In genomic region chr3:105806361-105806760, GRCh38 we compare ENCODE assay signal across 10 cellular contexts.
A peak's percentile ranks its signal among the peaks of the same experiment; 100 is the strongest.
DNase-seq lines count a peak whose midpoint lies in the region; ATAC-seq and TF ChIP-seq lines count a peak whose summit lies in the region.
"Had no signal": no experiment of that assay in that cellular context is flagged by ENCODE, and none has a peak within 500 bp of the region (broad histone marks: within the 10 kb centered on the region; RNA-seq: fewer than 3 reads in every experiment).

No MANE protein-coding gene starts in this region.

- H3K4me3 Mint-ChIP-seq in activated naive CD8-positive, alpha-beta T cell treated with anti-CD3 and anti-CD28 coated beads for 36 hours, result no peak overlapping the region
- no peak overlapping the region for H3K4me3 Mint-ChIP-seq in progenitor cell of endocrine pancreas (ENCODE audit: low read depth)
- H3K4me3 Mint-ChIP-seq: WTC11 had no signal

- peaks cover 9% of the 10 kb centered on the region for H3K9me3 Mint-ChIP-seq in activated naive CD8-positive, alpha-beta T cell treated with anti-CD3 and anti-CD28 coated beads for 36 hours
- no peaks in the 10 kb centered on the region for H3K9me3 Mint-ChIP-seq in progenitor cell of endocrine pancreas (ENCODE audit: low read depth)
- H3K9me3 Mint-ChIP-seq: WTC11 had no signal

- H3K27ac Mint-ChIP-seq in activated naive CD8-positive, alpha-beta T cell treated with anti-CD3 and anti-CD28 coated beads for 36 hours, result peak overlapping the region; percentile 84
- H3K27ac Mint-ChIP-seq in progenitor cell of endocrine pancreas, result no peak overlapping the region
- H3K27ac Mint-ChIP-seq: WTC11 had no signal

- peaks cover 64% of the 10 kb centered on the region for H3K36me3 Mint-ChIP-seq in activated naive CD8-positive, alpha-beta T cell treated with anti-CD3 and anti-CD28 coated beads for 36 hours
- H3K36me3 Mint-ChIP-seq in progenitor cell of endocrine pancreas (ENCODE audit: insufficient read depth), result peaks cover 4% of the 10 kb centered on the region
- H3K36me3 Mint-ChIP-seq: WTC11 had no signal

- TF ChIP-seq CTCF in lower lobe of right lung (IDR thresholded peaks at IDR 0.05) (no peak), esophagus muscularis mucosa (IDR thresholded peaks at IDR 0.05) (no peak), progenitor cell of endocrine pancreas (IDR thresholded peaks at IDR 0.05; ENCODE audit: unreplicated experiment) (no peak)

- DNase-seq in GM03348 (ENCODE audit: low spot score) (peak; percentile 9), LHCN-M2 (ENCODE audit: low read depth) (peak; percentile 94), lower lobe of right lung (no peak), esophagus muscularis mucosa (ENCODE audit: extremely low spot score) (no peak), progenitor cell of endocrine pancreas (ENCODE audit: low spot score, unreplicated experiment) (no peak), pons (ENCODE audit: low spot score) (no peak), UCSD-AML1 (lab: John Stamatoyannopoulos, UW; ENCODE audit: unreplicated experiment) (no peak)
- DNase-seq in activated naive CD8-positive, alpha-beta T cell treated with anti-CD3 and anti-CD28 coated beads for 36 hours, result no peak

- no peaks in the 10 kb centered on the region for H3K9me3 ChIP-seq in lower lobe of right lung
- H3K9me3 ChIP-seq in esophagus muscularis mucosa, result no peaks in the 10 kb centered on the region

- H3K4me3 ChIP-seq in lower lobe of right lung, result no peak overlapping the region
- H3K4me3 ChIP-seq in esophagus muscularis mucosa, result no peak overlapping the region
- H3K4me3 ChIP-seq: lung had no signal

- H3K27ac ChIP-seq in lower lobe of right lung (no peak overlapping the region), esophagus muscularis mucosa (replicated peaks in 1 of 4) (no peak overlapping the region)

- peak; percentile 61 to 64 for ATAC-seq in lower lobe of right lung
- ATAC-seq: WTC11 had no signal

- peaks cover 12% of the 10 kb centered on the region for H3K4me1 ChIP-seq in lower lobe of right lung
- H3K4me1 ChIP-seq in esophagus muscularis mucosa, result peaks cover 21 to 41% (median 32%) of the 10 kb centered on the region in 4 donors

- H3K27me3 Mint-ChIP-seq in activated naive CD8-positive, alpha-beta T cell treated with anti-CD3 and anti-CD28 coated beads for 36 hours, result no peaks in the 10 kb centered on the region
- no peaks in the 10 kb centered on the region for H3K27me3 Mint-ChIP-seq in progenitor cell of endocrine pancreas

- peaks cover 68% of the 10 kb centered on the region for H3K4me1 Mint-ChIP-seq in activated naive CD8-positive, alpha-beta T cell treated with anti-CD3 and anti-CD28 coated beads for 36 hours
- H3K4me1 Mint-ChIP-seq in progenitor cell of endocrine pancreas (ENCODE audit: low read depth), result peaks cover 19% of the 10 kb centered on the region

- TF ChIP-seq POLR2A in esophagus muscularis mucosa (IDR thresholded peaks at IDR 0.05; ENCODE audit: low read depth), result no peak

- H3K36me3 ChIP-seq in lower lobe of right lung (no peaks in the 10 kb centered on the region), esophagus muscularis mucosa (no peaks in the 10 kb centered on the region)

- no peak for TF ChIP-seq EP300 in esophagus muscularis mucosa (IDR thresholded peaks at IDR 0.05)

- H3K27me3 ChIP-seq in lower lobe of right lung (ENCODE audit: low read depth) (no peaks in the 10 kb centered on the region), esophagus muscularis mucosa (no peaks in the 10 kb centered on the region)

- intact Hi-C loops in lower lobe of right lung (cut with DNase I), result no loop called here
- intact Hi-C loops in esophagus muscularis mucosa (cut with DNase I), result no loop called here

Comparison
In these comparisons a context has a peak if more than half of its experiments do, and no peak if none do; other contexts are left out.
1. DNase-seq: peak in GM03348 (single experiment) and LHCN-M2 (single experiment); none in activated naive CD8-positive, alpha-beta T cell treated with anti-CD3 and anti-CD28 coated beads for 36 hours (single experiment), lower lobe of right lung (single experiment), esophagus muscularis mucosa (single experiment), progenitor cell of endocrine pancreas (single experiment), pons (single experiment) and UCSD-AML1 (single experiment).